ENCODE assay signal across 8 cellular contexts in genomic region chr16:67173808-67174705, GRCh38. TPM values are rescaled to one million over a fixed set of nuclear protein-coding genes. Genes with fewer than 3 reads are reported as not detected.
DNase-seq lines count a peak whose midpoint lies in the region; FAIRE-seq and TF ChIP-seq lines count a peak whose summit lies in the region.

No MANE protein-coding gene starts in this region.

- H3K4me2 ChIP-seq in keratinocyte (ENCODE audit: control insufficient read depth, extremely low read depth, insufficient read depth, low read depth, low read length), result peak overlapping the region; percentile 90
- H3K4me2 ChIP-seq in smooth muscle cell, result peak overlapping the region; percentile 82

- H3K27me3 ChIP-seq in H7 (ENCODE audit: control insufficient read depth, insufficient read depth, low read length), result peaks cover 77% of the 10 kb centered on the region
- H3K27me3 ChIP-seq in WERI-Rb-1 (ENCODE audit: insufficient read depth, low read depth, severe bottlenecking), result no peaks in the 10 kb centered on the region
- H3K27me3 ChIP-seq in keratinocyte (ENCODE audit: control insufficient read depth, extremely low read depth, insufficient read depth, low read length), result no peaks in the 10 kb centered on the region
- H3K27me3 ChIP-seq in smooth muscle cell (ENCODE audit: low read depth), result no peaks in the 10 kb centered on the region

- peak overlapping the region; percentile 71 for H2AFZ ChIP-seq in keratinocyte (ENCODE audit: control insufficient read depth, low read length)
- H2AFZ ChIP-seq in smooth muscle cell (ENCODE audit: low read depth), result no peak overlapping the region

- in situ Hi-C loops in G401 (cut with HindIII; ENCODE audit: low sequenced_read_pairs), result no loop called here

- H4K20me1 ChIP-seq in keratinocyte (ENCODE audit: control insufficient read depth, extremely low read depth, insufficient read depth, low read length) (no peaks in the 10 kb centered on the region), smooth muscle cell (ENCODE audit: low read depth) (peaks cover 27% of the 10 kb centered on the region)

- H3K27ac ChIP-seq in WERI-Rb-1, result peak overlapping the region; percentile 72
- peak overlapping the region; percentile 53 for H3K27ac ChIP-seq in keratinocyte (ENCODE audit: control insufficient read depth, insufficient read depth, low read length)
- H3K27ac ChIP-seq in smooth muscle cell (ENCODE audit: low read depth), result peak overlapping the region; percentile 10

- peak; percentile 41; the same call in 1 of the 2 replicates for TF ChIP-seq CTCF in WERI-Rb-1 (IDR thresholded peaks at IDR 0.05; ENCODE audit: low read depth, low read length)
- no peak for TF ChIP-seq CTCF in choroid plexus epithelial cell (conservative IDR thresholded peaks at IDR 0.05; ENCODE audit: low read depth, low read length)
- peak in 2 of 3 experiments; percentile 50 to 62 for TF ChIP-seq CTCF in keratinocyte (optimal IDR thresholded peaks at IDR 0.05 in 1 of 3, IDR thresholded peaks at IDR 0.05 in 1 of 3, conservative IDR thresholded peaks at IDR 0.05 in 1 of 3; ENCODE audit: extremely low read depth in 1 of 3, insufficient read depth in 2 of 3, low read length in 3 of 3)
- no peak for TF ChIP-seq CTCF in smooth muscle cell (IDR thresholded peaks at IDR 0.05; ENCODE audit: borderline replicate concordance, insufficient read depth, poor library complexity, severe bottlenecking)

- peaks cover 7% of the 10 kb centered on the region for H3F3A ChIP-seq in smooth muscle cell (ENCODE audit: low read depth)

- no peak for FAIRE-seq in keratinocyte (lab: Jason Lieb, UNC)

- H3K9me1 ChIP-seq in keratinocyte (ENCODE audit: control insufficient read depth, extremely low read depth, insufficient read depth, low read length), result no peaks in the 10 kb centered on the region

- peak; percentile 96 for DNase-seq in G401 (ENCODE audit: low spot score)
- DNase-seq in H7, result peak; percentile 92
- DNase-seq in NCI-H1694 treated with DMSO at 0.1 percent for 48 hours (lab: John Stamatoyannopoulos, UW), result peak; percentile 54
- peak; percentile 75 for DNase-seq in WERI-Rb-1
- peak; percentile 80 for DNase-seq in choroid plexus epithelial cell (ENCODE audit: low read depth)
- DNase-seq in keratinocyte (ENCODE audit: low read depth, low spot score), result no peak
- DNase-seq in smooth muscle cell (lab: John Stamatoyannopoulos, UW; ENCODE audit: unreplicated experiment), result peak; percentile 67
- no peak for DNase-seq in NCI-H446 treated with DMSO at 0.1 percent for 48 hours (lab: John Stamatoyannopoulos, UW)

- no peaks in the 10 kb centered on the region for H3K79me2 ChIP-seq in keratinocyte (ENCODE audit: control insufficient read depth, insufficient read depth, low read length)
- no peaks in the 10 kb centered on the region for H3K79me2 ChIP-seq in smooth muscle cell (ENCODE audit: low read depth)

- WGBS in smooth muscle cell (ENCODE audit: low lambda C conversion rate), result 4% methylated on average over 56 of the region's 71 CpGs

- H3K4me1 ChIP-seq in keratinocyte (ENCODE audit: control insufficient read depth, extremely low read depth, insufficient read depth, low read length) (peaks cover 50% of the 10 kb centered on the region), smooth muscle cell (ENCODE audit: low read depth) (peaks cover 23% of the 10 kb centered on the region)

- H3K4me3 ChIP-seq in H7 (ENCODE audit: insufficient read depth, low read depth, low read length) (peak overlapping the region; percentile 44), WERI-Rb-1 (ENCODE audit: low read depth, low read length) (peak overlapping the region; percentile 55), choroid plexus epithelial cell (ENCODE audit: low read depth, low read length) (peak overlapping the region; percentile 58), keratinocyte (ENCODE audit: control insufficient read depth in 2 of 3, extremely low read depth in 1 of 3, insufficient read depth in 2 of 3, low read depth in 1 of 3, low read length in 3 of 3) (peak overlapping the region; percentile 43 to 66 (median 55)), smooth muscle cell (peak overlapping the region; percentile 47)

- dilution Hi-C loops in keratinocyte (cut with MboI; ENCODE audit: extremely low pct_ligation_motif_present, low sequenced_read_pairs), result no loop called here

- H3K9me3 ChIP-seq in WERI-Rb-1 (ENCODE audit: severe bottlenecking), result no peaks in the 10 kb centered on the region
- no peaks in the 10 kb centered on the region for H3K9me3 ChIP-seq in keratinocyte (ENCODE audit: control insufficient read depth, low read depth, low read length)
- no peaks in the 10 kb centered on the region for H3K9me3 ChIP-seq in smooth muscle cell (replicated peaks; ENCODE audit: low read depth)

- peak overlapping the region; percentile 66 for H3K9ac ChIP-seq in keratinocyte (ENCODE audit: control insufficient read depth, extremely low read depth, insufficient read depth, low read length)
- no peak overlapping the region for H3K9ac ChIP-seq in smooth muscle cell (ENCODE audit: low read depth)

- H3K36me3 ChIP-seq in H7 (replicated peaks; ENCODE audit: control insufficient read depth, insufficient read depth, low read length) (no peaks in the 10 kb centered on the region), WERI-Rb-1 (peaks cover 22% of the 10 kb centered on the region), keratinocyte (ENCODE audit: control insufficient read depth in 2 of 2, extremely low read depth in 1 of 2, insufficient read depth in 2 of 2, low read length in 2 of 2) (no peaks in the 10 kb centered on the region), smooth muscle cell (ENCODE audit: low read depth) (no peaks in the 10 kb centered on the region)

RNA-seq across cellular contexts. Expression of gene NOL3, which starts 3.7 kb away (rescaled TPM):
- total RNA-seq in G401 (2014; rRNA removed; shearing (Covaris generic)), result 13.4 and 17.5 TPM in 2 replicates
- total RNA-seq in H7 (2014; rRNA removed; shearing (Covaris generic)), result 5.3 and 7.4 TPM in 2 replicates
- polyA plus RNA-seq in keratinocyte, result 10.5 to 18.1 TPM (median 16.8 TPM) in 3 replicates
- 21.7 TPM for polyA plus RNA-seq in keratinocyte (2011; ENCODE audit: low read depth)
- 7.2 and 11.5 TPM in 2 replicates for polyA plus RNA-seq in keratinocyte (2011; cell fraction: cytosol; rRNA removed)
- 55.7 and 63.3 TPM in 2 replicates for polyA plus RNA-seq in keratinocyte (2011; cell fraction: nucleus; rRNA removed)
- 15.0 and 33.9 TPM in 2 replicates for polyA plus RNA-seq in keratinocyte (2012; ENCODE audit: low replicate concordance)
- 4.8 to 13.2 TPM (median 7.5 TPM) in 3 replicates for polyA minus RNA-seq in keratinocyte
- 8.4 TPM for polyA minus RNA-seq in keratinocyte (2011; cell fraction: cytosol; rRNA and poly(A)+ RNA removed)
- 4.7 and 6.0 TPM in 2 replicates for polyA minus RNA-seq in keratinocyte (2011; cell fraction: nucleus; rRNA and poly(A)+ RNA removed)
- total RNA-seq in smooth muscle cell, result 13.9 and 33.0 TPM in 2 replicates
- 36.4 and 47.8 TPM in 2 replicates for polyA plus RNA-seq in smooth muscle cell

RNA-seq across cellular contexts. Expression of gene HSF4, which starts 9.5 kb away (rescaled TPM):
- total RNA-seq in G401 (2014; rRNA removed; shearing (Covaris generic)), result 17.8 and 17.9 TPM in 2 replicates
- total RNA-seq in H7 (2014; rRNA removed; shearing (Covaris generic)), result 1.6 and 4.0 TPM in 2 replicates
- polyA plus RNA-seq in keratinocyte, result 4.3 to 10.7 TPM (median 4.9 TPM) in 3 replicates
- polyA plus RNA-seq in keratinocyte (2011; ENCODE audit: low read depth), result 7.2 TPM
- polyA plus RNA-seq in keratinocyte (2011; cell fraction: cytosol; rRNA removed), result 0.69 and 0.79 TPM in 2 replicates
- 63.1 and 85.5 TPM in 2 replicates for polyA plus RNA-seq in keratinocyte (2011; cell fraction: nucleus; rRNA removed)
- polyA plus RNA-seq in keratinocyte (2012; ENCODE audit: low replicate concordance), result 5.2 and 10.5 TPM in 2 replicates
- polyA minus RNA-seq in keratinocyte, result 3.3 to 6.5 TPM (median 3.7 TPM) in 3 replicates
- 5.0 TPM for polyA minus RNA-seq in keratinocyte (2011; cell fraction: cytosol; rRNA and poly(A)+ RNA removed)
- polyA minus RNA-seq in keratinocyte (2011; cell fraction: nucleus; rRNA and poly(A)+ RNA removed), result 5.1 and 7.1 TPM in 2 replicates
- 2.9 and 6.1 TPM in 2 replicates for total RNA-seq in smooth muscle cell
- 2.9 and 3.9 TPM in 2 replicates for polyA plus RNA-seq in smooth muscle cell

RNA-seq across cellular contexts. Expression of gene MATCAP1, which starts 9.7 kb away (rescaled TPM):
- total RNA-seq in G401 (2014; rRNA removed; shearing (Covaris generic)), result 19.1 and 33.4 TPM in 2 replicates
- 16.2 and 18.9 TPM in 2 replicates for total RNA-seq in H7 (2014; rRNA removed; shearing (Covaris generic))
- polyA plus RNA-seq in keratinocyte (9.0 to 15.0 TPM (median 13.3 TPM) in 3 replicates), smooth muscle cell (24.7 and 28.5 TPM in 2 replicates)
- 3.7 TPM for polyA plus RNA-seq in keratinocyte (2011; ENCODE audit: low read depth)
- 2.6 and 4.5 TPM in 2 replicates for polyA plus RNA-seq in keratinocyte (2011; cell fraction: cytosol; rRNA removed)
- polyA plus RNA-seq in keratinocyte (2011; cell fraction: nucleus; rRNA removed), result 44.9 and 60.2 TPM in 2 replicates
- polyA plus RNA-seq in keratinocyte (2012; ENCODE audit: low replicate concordance), result 6.1 and 7.2 TPM in 2 replicates
- polyA minus RNA-seq in keratinocyte, result 5.7 to 13.2 TPM (median 11.8 TPM) in 3 replicates
- polyA minus RNA-seq in keratinocyte (2011; cell fraction: cytosol; rRNA and poly(A)+ RNA removed), result 6.5 TPM
- polyA minus RNA-seq in keratinocyte (2011; cell fraction: nucleus; rRNA and poly(A)+ RNA removed), result 15.9 and 20.0 TPM in 2 replicates
- total RNA-seq in smooth muscle cell, result 24.0 and 31.8 TPM in 2 replicates

RNA-seq across cellular contexts. Expression of gene FBXL8, which starts 14.3 kb away (rescaled TPM):
- total RNA-seq in G401 (2014; rRNA removed; shearing (Covaris generic)), result 8.2 and 10.4 TPM in 2 replicates
- 0.67 and 0.73 TPM in 2 replicates for total RNA-seq in H7 (2014; rRNA removed; shearing (Covaris generic))
- polyA plus RNA-seq in keratinocyte (3.0 to 6.0 TPM (median 4.0 TPM) in 3 replicates), smooth muscle cell (12.0 and 13.5 TPM in 2 replicates)
- polyA plus RNA-seq in keratinocyte (2011; ENCODE audit: low read depth), result 1.4 TPM
- 1.1 and 3.0 TPM in 2 replicates for polyA plus RNA-seq in keratinocyte (2011; cell fraction: cytosol; rRNA removed)
- polyA plus RNA-seq in keratinocyte (2011; cell fraction: nucleus; rRNA removed), result 25.3 and 44.1 TPM in 2 replicates
- polyA plus RNA-seq in keratinocyte (2012; ENCODE audit: low replicate concordance), result 4.0 and 4.9 TPM in 2 replicates
- 1.3 to 2.0 TPM (median 1.3 TPM) in 3 replicates for polyA minus RNA-seq in keratinocyte
- polyA minus RNA-seq in keratinocyte (2011; cell fraction: cytosol; rRNA and poly(A)+ RNA removed), result 4.6 TPM
- 8.6 and 11.6 TPM in 2 replicates for polyA minus RNA-seq in keratinocyte (2011; cell fraction: nucleus; rRNA and poly(A)+ RNA removed)
- 1.9 and 7.7 TPM in 2 replicates for total RNA-seq in smooth muscle cell

RNA-seq across cellular contexts. Expression of gene TRADD, which starts 14.3 kb away (rescaled TPM):
- total RNA-seq in G401 (2014; rRNA removed; shearing (Covaris generic)), result 8.8 and 15.4 TPM in 2 replicates
- total RNA-seq in H7 (2014; rRNA removed; shearing (Covaris generic)), result 1.3 and 1.8 TPM in 2 replicates
- polyA plus RNA-seq in keratinocyte (12.5 to 25.0 TPM (median 12.5 TPM) in 3 replicates), smooth muscle cell (27.2 and 35.4 TPM in 2 replicates)
- 6.9 TPM for polyA plus RNA-seq in keratinocyte (2011; ENCODE audit: low read depth)
- polyA plus RNA-seq in keratinocyte (2011; cell fraction: cytosol; rRNA removed), result 7.4 and 16.8 TPM in 2 replicates
- polyA plus RNA-seq in keratinocyte (2011; cell fraction: nucleus; rRNA removed), result 21.3 and 27.2 TPM in 2 replicates
- polyA plus RNA-seq in keratinocyte (2012; ENCODE audit: low replicate concordance), result 15.4 and 19.7 TPM in 2 replicates
- polyA minus RNA-seq in keratinocyte, result 3.5 to 8.6 TPM (median 7.0 TPM) in 3 replicates
- 20.7 TPM for polyA minus RNA-seq in keratinocyte (2011; cell fraction: cytosol; rRNA and poly(A)+ RNA removed)
- 10.0 and 11.5 TPM in 2 replicates for polyA minus RNA-seq in keratinocyte (2011; cell fraction: nucleus; rRNA and poly(A)+ RNA removed)
- total RNA-seq in smooth muscle cell, result 11.8 and 12.5 TPM in 2 replicates

Comparison
In these comparisons a context has a peak if more than half of its experiments do, and no peak if none do; other contexts are left out.
1. DNase-seq: peak in G401 (single experiment), H7 (single experiment), NCI-H1694 treated with DMSO at 0.1 percent for 48 hours (single experiment), WERI-Rb-1 (single experiment), choroid plexus epithelial cell (single experiment) and smooth muscle cell (single experiment); none in keratinocyte (single experiment) and NCI-H446 treated with DMSO at 0.1 percent for 48 hours (single experiment).
2. H3K27ac ChIP-seq: peak in every context shown above with its lines; median percentile 72 in WERI-Rb-1; 53 in keratinocyte; 10 in smooth muscle cell.
3. CTCF ChIP-seq: peak in WERI-Rb-1 (single experiment) and keratinocyte (2 of 3); none in choroid plexus epithelial cell (single experiment) and smooth muscle cell (single experiment).
4. Peak in every context shown above with its lines, with median percentiles within 50 percentile points of each other: H3K4me3 ChIP-seq.